ENCODE assay signal across 17 cellular contexts in genomic region chr15:72009207-72009606, GRCh38.
DNase-seq lines count a peak whose midpoint lies in the region; ATAC-seq, FAIRE-seq and TF ChIP-seq lines count a peak whose summit lies in the region.
"Had no signal": no experiment of that assay in that cellular context is flagged by ENCODE, and none has a peak within 500 bp of the region (broad histone marks: within the 10 kb centered on the region; RNA-seq: fewer than 3 reads in every experiment).

No MANE protein-coding gene starts in this region.

- no peaks in the 10 kb centered on the region for H3K9me3 ChIP-seq in left lung
- H3K9me3 ChIP-seq: BLaER1, tibial nerve had no signal

- peak overlapping the region; percentile 59 for H3K4me3 Mint-ChIP-seq in type B pancreatic cell
- H3K4me3 Mint-ChIP-seq: activated CD4-positive, alpha-beta T cell treated with anti-CD3 and anti-CD28 coated beads, Interleukin-2, amount 10 ng/mL, durations not matched to agents 7 days and 5 days; activated naive CD8-positive, alpha-beta T cell; dendritic cell treated with granulocyte-macrophage colony-stimulating factor and Interleukin-4, amounts not matched to agents 40 ng/mL and 50 ng/mL, for 4 days had no signal

- no peaks in the 10 kb centered on the region for H3K27me3 ChIP-seq in left lung
- H3K27me3 ChIP-seq: BLaER1, brain microvascular endothelial cell, tibial nerve had no signal

- TF ChIP-seq CTCF in left lung (IDR thresholded peaks at IDR 0.05) (no peak), type B pancreatic cell (conservative IDR thresholded peaks at IDR 0.05) (no peak)

- H3K9me3 Mint-ChIP-seq in type B pancreatic cell = no peaks in the 10 kb centered on the region
- H3K9me3 Mint-ChIP-seq: activated CD4-positive, alpha-beta T cell treated with anti-CD3 and anti-CD28 coated beads, Interleukin-2, amount 10 ng/mL, durations not matched to agents 7 days and 5 days; dendritic cell treated with granulocyte-macrophage colony-stimulating factor and Interleukin-4, amounts not matched to agents 40 ng/mL and 50 ng/mL, for 4 days had no signal

- no peak overlapping the region for H3K27ac Mint-ChIP-seq in type B pancreatic cell
- H3K27ac Mint-ChIP-seq: activated CD4-positive, alpha-beta T cell treated with anti-CD3 and anti-CD28 coated beads, Interleukin-2, amount 10 ng/mL, durations not matched to agents 7 days and 5 days; activated naive CD8-positive, alpha-beta T cell; dendritic cell treated with granulocyte-macrophage colony-stimulating factor and Interleukin-4, amounts not matched to agents 40 ng/mL and 50 ng/mL, for 4 days had no signal

- H3K4me1 Mint-ChIP-seq in type B pancreatic cell (ENCODE audit: unreplicated experiment) = peaks cover 5% of the 10 kb centered on the region

- peaks cover 26% of the 10 kb centered on the region for H3K36me3 Mint-ChIP-seq in type B pancreatic cell

- H3K27me3 Mint-ChIP-seq in type B pancreatic cell = no peaks in the 10 kb centered on the region
- H3K27me3 Mint-ChIP-seq: activated CD4-positive, alpha-beta T cell treated with anti-CD3 and anti-CD28 coated beads, Interleukin-2, amount 10 ng/mL, durations not matched to agents 7 days and 5 days; activated naive CD8-positive, alpha-beta T cell; dendritic cell treated with granulocyte-macrophage colony-stimulating factor and Interleukin-4, amounts not matched to agents 40 ng/mL and 50 ng/mL, for 4 days had no signal

- peak; percentile 42 for ATAC-seq in GM21529 (IDR thresholded peaks at IDR 0.05; ENCODE audit: unreplicated experiment)
- ATAC-seq in left lung = peak; percentile 72
- ATAC-seq in GM21737 (IDR thresholded peaks at IDR 0.05; ENCODE audit: unreplicated experiment) = no peak
- ATAC-seq in GM21786 (IDR thresholded peaks at IDR 0.05; ENCODE audit: unreplicated experiment) = no peak
- ATAC-seq: esophagus mucosa had no signal

- DNase-seq in RCC 7860 (ENCODE audit: low spot score) = peak; percentile 41
- no peak for DNase-seq in left lung
- no peak for DNase-seq in type B pancreatic cell (ENCODE audit: extremely low spot score, unreplicated experiment)
- DNase-seq in GM12892 (ENCODE audit: insufficient read length) = no peak
- DNase-seq: activated CD4-positive, alpha-beta T cell treated with anti-CD3 and anti-CD28 coated beads, Interleukin-2, amount 10 ng/mL, durations not matched to agents 7 days and 5 days; brain microvascular endothelial cell; DMS79; GOT3 had no signal

- intact Hi-C loops in left lung (cut with DNase I) = no loop called here

- no peaks in the 10 kb centered on the region for H3K4me1 ChIP-seq in left lung
- H3K4me1 ChIP-seq: BLaER1, tibial nerve had no signal

- H3K27ac ChIP-seq in left lung = peak overlapping the region in 1 of 2 donors; percentile 33
- H3K27ac ChIP-seq: BLaER1, brain microvascular endothelial cell, skin epidermis, tibial nerve had no signal

- FAIRE-seq in RCC 7860 (lab: Jason Lieb, UNC) (peak; percentile 78), GM12892 (lab: Jason Lieb, UNC) (no peak)

- no peak for TF ChIP-seq POLR2A in GM12892 (IDR thresholded peaks at IDR 0.05; ENCODE audit: low read depth, low read length)

- H3K4me3 ChIP-seq in left lung = no peak overlapping the region
- H3K4me3 ChIP-seq: BLaER1, skin epidermis, tibial nerve had no signal

- H3K36me3 ChIP-seq in left lung = peaks cover 0 to 13% of the 10 kb centered on the region in 2 donors
- H3K36me3 ChIP-seq: brain microvascular endothelial cell had no signal

Comparison
In these comparisons a context has a peak if more than half of its experiments do, and no peak if none do; other contexts are left out.
1. ATAC-seq: peak in GM21529 (single experiment) and left lung (single experiment); none in GM21737 (single experiment) and GM21786 (single experiment).